ENCODE assay signal across 15 cellular contexts in the genomic region with DNA sequence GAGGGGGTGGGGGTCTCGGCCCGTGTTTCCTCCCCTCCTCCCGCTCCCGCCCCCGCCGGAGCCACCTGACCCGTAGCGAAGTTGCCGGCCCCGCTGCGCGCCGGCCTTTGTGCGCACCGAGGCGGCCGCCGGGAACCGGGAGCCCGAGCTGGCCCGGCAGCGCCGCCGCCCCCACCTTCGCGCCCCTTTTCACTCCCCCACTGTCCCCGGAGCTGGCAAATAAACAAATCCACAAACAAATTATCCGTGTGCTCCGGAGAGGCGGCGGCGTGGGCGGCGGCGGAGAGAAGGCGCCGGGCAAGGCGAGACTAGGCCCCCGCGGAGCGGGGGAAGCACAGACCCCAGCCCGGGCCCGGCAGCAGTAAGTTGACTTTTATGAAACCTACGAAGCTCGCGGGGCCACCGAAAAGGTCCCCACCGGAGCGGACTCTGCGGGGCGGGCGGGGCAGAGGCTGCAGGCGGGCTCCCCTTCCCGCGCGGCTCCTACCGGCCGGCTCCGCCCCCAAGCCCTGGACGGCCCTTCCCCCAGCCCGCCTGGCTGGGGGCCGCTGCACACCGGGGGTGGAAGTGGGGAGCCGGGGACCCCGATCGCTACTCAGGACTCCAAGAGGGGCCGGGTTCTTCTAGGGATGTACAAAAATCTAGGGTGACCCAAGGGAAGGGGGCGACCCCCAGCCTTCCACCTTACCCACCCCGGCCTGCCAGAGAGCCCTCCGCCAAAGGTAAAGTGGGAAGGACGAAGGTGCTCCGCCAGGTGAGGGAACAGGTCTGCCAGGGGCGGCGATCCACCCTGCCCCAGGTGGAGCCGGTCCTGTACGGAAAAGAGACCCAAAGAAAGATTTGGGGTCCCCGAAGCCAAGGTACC. TPM values are rescaled to one million over a fixed set of nuclear protein-coding genes. Genes with fewer than 3 reads are reported as not detected.
DNase-seq lines count a peak whose midpoint lies in the region; ATAC-seq, FAIRE-seq and TF ChIP-seq lines count a peak whose summit lies in the region.
"Had no signal": no experiment of that assay in that cellular context is flagged by ENCODE, and none has a peak within 500 bp of the region (broad histone marks: within the 10 kb centered on the region; RNA-seq: fewer than 3 reads in every experiment).

No MANE protein-coding gene starts in this region.

- intact Hi-C loops in HepG2 (cut with micrococcal nuclease; ENCODE audit: unreplicated experiment) (no loop called here), right lobe of liver (cut with DNase I) (loop anchor here in 1 of 2 donors (5.0 kb wide), 1 partner anchor 113 kb away; no protein-coding TSS in a partner anchor), GM12878 (cut with micrococcal nuclease; ENCODE audit: unreplicated experiment) (no loop called here)

- BruUV-seq in HepG2 (replicated peaks; lab: Mats Ljungman, UMichigan) (no TSS peak), GM12878 (replicated peaks; lab: Mats Ljungman, UMichigan) (no TSS peak)

- RAD21 ChIA-PET in GM12878 (lab: Charles Lee; ENCODE audit: unreplicated experiment): interaction anchor here (1.2 kb wide), 1 partner anchor 203 kb away, joined by 3 read pairs; no protein-coding TSS in a partner anchor

- H3K27ac ChIP-seq in HepG2 (ENCODE audit: extremely low read length, insufficient read depth, low read length) (no peak overlapping the region), right lobe of liver (no peak overlapping the region), GM12878 (ENCODE audit: control insufficient read depth, insufficient read depth) (no peak overlapping the region)
- H3K27ac ChIP-seq: tibial nerve had no signal

- FAIRE-seq in HepG2 (lab: Jason Lieb, UNC) (no peak), GM12878 (lab: Jason Lieb, UNC) (no peak)
- FAIRE-seq: GM19239 had no signal

- TF ChIP-seq CTCF in HepG2 (CRISPR knock-in tag; IDR thresholded peaks at IDR 0.05) (no peak), right lobe of liver (IDR thresholded peaks at IDR 0.05) (no peak), GM12878 (IDR thresholded peaks at IDR 0.05 in 2 of 3, conservative IDR thresholded peaks at IDR 0.05 in 1 of 3; ENCODE audit: control insufficient read depth in 2 of 3, extremely low read depth in 1 of 3, insufficient read depth in 1 of 3, low read depth in 3 of 3, low read length in 3 of 3) (no peak)

- TF ChIP-seq RAD21 in HepG2 (CRISPR knock-in tag; IDR thresholded peaks at IDR 0.05) (no peak), GM12878 (IDR thresholded peaks at IDR 0.05; ENCODE audit: insufficient read depth, low read depth, low read length) (no peak)

- no peak for DNase-seq in HepG2 (ENCODE audit: low spot score)
- DNase-seq in right lobe of liver: no peak
- DNase-seq in GM12878 (ENCODE audit: low read depth, low spot score): no peak
- DNase-seq in C1 segment of cervical spinal cord (lab: John Stamatoyannopoulos, UW): no peak
- no peak for DNase-seq in germinal center (ENCODE audit: low spot score)
- DNase-seq in NCI-H2107 treated with DMSO at 0.1 percent for 48 hours (lab: John Stamatoyannopoulos, UW; ENCODE audit: unreplicated experiment): no peak
- DNase-seq: Kasumi-1; left ventricle myocardium superior; mucosa of descending colon; stimulated activated naive CD4-positive, alpha-beta T cell had no signal

- POLR2A ChIA-PET in HepG2 (lab: Yijun Ruan, JAX): no interaction called here
- POLR2A ChIA-PET in GM12878 (lab: Charles Lee): no interaction called here

- TF ChIP-seq POLR2A in HepG2 (IDR thresholded peaks at IDR 0.05; ENCODE audit: insufficient read depth in 1 of 2, low read depth in 2 of 2, low read length in 2 of 2): no peak
- TF ChIP-seq POLR2A in right lobe of liver (IDR thresholded peaks at IDR 0.05): no peak
- TF ChIP-seq POLR2A in GM12878 (IDR thresholded peaks at IDR 0.05; ENCODE audit: low read depth, low read length): no peak

- H4K20me1 ChIP-seq in HepG2 (ENCODE audit: insufficient read depth, low read length) (peaks cover 46% of the 10 kb centered on the region; the same call in 1 of the 2 replicates), GM12878 (ENCODE audit: control insufficient read depth, insufficient read depth) (no peaks in the 10 kb centered on the region)

- H3K4me3 ChIP-seq in HepG2 (replicated peaks in 1 of 3; ENCODE audit: insufficient read depth in 1 of 3, low read depth in 2 of 3, low read length in 3 of 3): no peak overlapping the region
- no peak overlapping the region for H3K4me3 ChIP-seq in right lobe of liver
- no peak overlapping the region for H3K4me3 ChIP-seq in GM12878
- peak overlapping the region; percentile 52 for H3K4me3 ChIP-seq in iPS-18c (ENCODE audit: insufficient read depth, low read depth, low read length)
- H3K4me3 ChIP-seq: HAP-1, mucosa of descending colon, tibial nerve had no signal

- H3K27me3 ChIP-seq in HepG2 (ENCODE audit: control insufficient read depth in 1 of 2, insufficient read depth in 2 of 2, low read length in 2 of 2) (peaks cover 18 to 95% of the 10 kb centered on the region in 2 experiments), right lobe of liver (peaks cover 13 to 29% of the 10 kb centered on the region in 2 donors), GM12878 (replicated peaks in 1 of 2; ENCODE audit: control insufficient read depth in 2 of 2, insufficient read depth in 2 of 2, low read length in 1 of 2) (peaks cover 19 to 21% of the 10 kb centered on the region in 2 experiments)

- CTCF ChIA-PET in HepG2 (lab: Yijun Ruan, JAX; ENCODE audit: low intra/inter-chr PET ratio, low total read pairs) (no interaction called here), GM12878 (lab: Yijun Ruan, JAX) (no interaction called here)

- H3K9ac ChIP-seq in HepG2 (ENCODE audit: insufficient read depth, low read depth, low read length) (no peak overlapping the region), GM12878 (ENCODE audit: control insufficient read depth, insufficient read depth, low read length) (no peak overlapping the region)

- TF ChIP-seq EP300 in HepG2 (IDR thresholded peaks at IDR 0.05; ENCODE audit: low read depth in 2 of 2, low read length in 2 of 2) (no peak), HepG2 (CRISPR knock-in tag; IDR thresholded peaks at IDR 0.05; ENCODE audit: borderline replicate concordance) (no peak), GM12878 (IDR thresholded peaks at IDR 0.05; ENCODE audit: borderline replicate concordance in 1 of 2, control insufficient read depth in 1 of 2, low read depth in 2 of 2, low read length in 2 of 2) (no peak)

- WGBS in HepG2 (ENCODE audit: low lambda C conversion rate): 18% methylated on average over 63 of the region's 77 CpGs
- 1% methylated on average over 12 of the region's 77 CpGs for WGBS in right lobe of liver (ENCODE audit: insufficient coverage, low coverage, low lambda C conversion rate, missing lambda C conversion rate)
- WGBS in GM12878 (ENCODE audit: insufficient coverage, insufficient replicate concordance, low lambda C conversion rate, missing lambda C conversion rate): 13% methylated on average over 40 of the region's 77 CpGs

- H3K9me3 ChIP-seq in HepG2 (ENCODE audit: low read length): no peaks in the 10 kb centered on the region
- no peaks in the 10 kb centered on the region for H3K9me3 ChIP-seq in right lobe of liver
- no peaks in the 10 kb centered on the region for H3K9me3 ChIP-seq in GM12878 (replicated peaks; ENCODE audit: control insufficient read depth, insufficient read depth, low read length)
- H3K9me3 ChIP-seq in iPS-18c (ENCODE audit: control insufficient read depth, insufficient read depth, low read length): peaks cover 5% of the 10 kb centered on the region
- H3K9me3 ChIP-seq: HAP-1, mucosa of descending colon, tibial nerve had no signal

- no peak overlapping the region for H3K4me2 ChIP-seq in HepG2 (ENCODE audit: low read depth, low read length)
- H3K4me2 ChIP-seq in GM12878 (ENCODE audit: control insufficient read depth, insufficient read depth): no peak overlapping the region

- no peak overlapping the region for H2AFZ ChIP-seq in HepG2 (ENCODE audit: low read length)
- no peak overlapping the region for H2AFZ ChIP-seq in GM12878 (ENCODE audit: control insufficient read depth, low read depth, low read length)

- in situ Hi-C loops in HepG2 (cut with HindIII; ENCODE audit: extremely low pct_ligation_motif_present, low pct_unique_long_range_greater_than_20kb) (no loop called here), GM12878 (cut with MboI) (no loop called here)

- no peaks in the 10 kb centered on the region for H3K36me3 ChIP-seq in HepG2 (replicated peaks in 1 of 2; ENCODE audit: control insufficient read depth in 1 of 2, insufficient read depth in 2 of 2, low read length in 2 of 2)
- H3K36me3 ChIP-seq in right lobe of liver: no peaks in the 10 kb centered on the region
- no peaks in the 10 kb centered on the region for H3K36me3 ChIP-seq in GM12878 (ENCODE audit: control insufficient read depth in 2 of 2, insufficient read depth in 2 of 2, low read length in 1 of 2)
- H3K36me3 ChIP-seq: HAP-1, tibial nerve had no signal

- H3K4me1 ChIP-seq in HepG2 (ENCODE audit: insufficient read depth, low read length): peaks cover 26% of the 10 kb centered on the region
- peaks cover 0 to 16% (median 0%) of the 10 kb centered on the region in 4 donors for H3K4me1 ChIP-seq in right lobe of liver
- no peaks in the 10 kb centered on the region for H3K4me1 ChIP-seq in GM12878 (ENCODE audit: control insufficient read depth, insufficient read depth, low read length)

- ATAC-seq in HepG2 (no peak), right lobe of liver (no peak), GM12878 (no peak), esophagus mucosa (no peak)
- ATAC-seq: left ventricle myocardium superior, mucosa of descending colon had no signal

- SMC1A ChIA-PET in GM12878 (lab: Charles Lee; ENCODE audit: uncharacterized antibody, unreplicated experiment): no interaction called here

- H3K79me2 ChIP-seq in HepG2 (ENCODE audit: insufficient read depth, low read length): no peaks in the 10 kb centered on the region
- H3K79me2 ChIP-seq in GM12878 (ENCODE audit: control insufficient read depth, insufficient read depth, low read length): no peaks in the 10 kb centered on the region

RNA-seq across cellular contexts. Expression of a gene that starts 40.7 kb away (rescaled TPM):
- total RNA-seq in HepG2 (2016; rRNA removed; fragmentation: Illumina TruSeq; extraction: Trizol) (37.7 and 39.8 TPM in 2 replicates), right lobe of liver (10 to 100 TPM; 16.4 to 23.6 (median 21.1) TPM), GM12878 (2014; rRNA removed) (19.7 and 21.6 TPM in 2 replicates), GM12878 (2014; rRNA removed; fragmentation: Illumina TruSeq; extraction: Trizol) (18.5 and 21.3 TPM in 2 replicates), GM12878 (2021) (36.1 and 37.8 TPM in 2 replicates), esophagus mucosa (22.5 TPM)
- total RNA-seq in HepG2 (2016; cell fraction: cytosol; rRNA removed; fragmentation: Illumina TruSeq; extraction: Trizol; ENCODE audit: low read depth): 15.1 and 15.2 TPM in 2 replicates
- total RNA-seq in HepG2 (2016; cell fraction: insoluble cytoplasmic fraction; rRNA removed; fragmentation: Illumina TruSeq; extraction: Trizol): 35.8 and 37.7 TPM in 2 replicates
- total RNA-seq in HepG2 (2016; cell fraction: membrane; rRNA removed; fragmentation: Illumina TruSeq; extraction: Trizol): 41.8 and 42.4 TPM in 2 replicates
- 28.2 and 31.2 TPM in 2 replicates for total RNA-seq in HepG2 (2016; cell fraction: nucleus; rRNA removed; fragmentation: Illumina TruSeq; extraction: Trizol)
- polyA plus RNA-seq in HepG2 (2011; rRNA removed) (34.5 and 36.4 TPM in 2 replicates), GM12878 (2011; rRNA removed) (23.2 and 27.5 TPM in 2 replicates), GM12878 (2014; fragmentation: Illumina TruSeq; extraction: Trizol) (23.3 and 24.7 TPM in 2 replicates), GM12878 (2014; fragmentation: Nextera tagmentation; extraction: Ambion mirVana) (10 to 100 TPM; 11.4 to 14.8 TPM), GM12878 (2014; rRNA removed) (32.9 and 33.1 TPM in 2 replicates), GM12878 (2016; fragmentation: Nextera tagmentation; extraction: Ambion mirVana) (10 to 100 TPM in 1 of 2 experiments, 1 to 10 TPM in 1; 4.6 to 14.5 TPM)
- polyA plus RNA-seq in HepG2 (2011; cell fraction: cytosol; rRNA removed): 27.2 and 28.5 TPM in 2 replicates
- polyA plus RNA-seq in HepG2 (2011; cell fraction: nucleus; rRNA removed): 36.7 and 41.9 TPM in 2 replicates
- 36.8 and 38.5 TPM in 2 replicates for polyA plus RNA-seq in HepG2 (2012)
- polyA plus RNA-seq in HepG2 (2016; cell fraction: cytosol; fragmentation: Illumina TruSeq; extraction: Trizol; ENCODE audit: low read depth): 9.5 and 11.3 TPM in 2 replicates
- 51.6 and 60.0 TPM in 2 replicates for polyA plus RNA-seq in HepG2 (2016; cell fraction: insoluble cytoplasmic fraction; fragmentation: Illumina TruSeq; extraction: Trizol; ENCODE audit: low read depth)
- polyA plus RNA-seq in HepG2 (2016; cell fraction: membrane; fragmentation: Illumina TruSeq; extraction: Trizol; ENCODE audit: low read depth): 29.6 and 31.9 TPM in 2 replicates
- 75.9 and 78.1 TPM in 2 replicates for polyA plus RNA-seq in HepG2 (2016; cell fraction: nucleus; fragmentation: Illumina TruSeq; extraction: Trizol; ENCODE audit: insufficient read depth, low read depth)
- polyA minus RNA-seq in HepG2 (2011; rRNA and poly(A)+ RNA removed; ENCODE audit: low replicate concordance): 40.3 and 47.9 TPM in 2 replicates
- 30.1 and 32.4 TPM in 2 replicates for polyA minus RNA-seq in HepG2 (2011; cell fraction: cytosol; rRNA and poly(A)+ RNA removed)
- 17.8 and 21.1 TPM in 2 replicates for polyA minus RNA-seq in HepG2 (2011; cell fraction: nucleus; rRNA and poly(A)+ RNA removed)
- 18.1 and 21.9 TPM in 2 replicates for total RNA-seq in GM12878 (2013; cell fraction: nucleolus; rRNA removed)
- polyA plus RNA-seq in GM12878 (2011; ENCODE audit: low read depth): 17.4 TPM
- polyA plus RNA-seq in GM12878 (2011; cell fraction: cytosol; rRNA removed): 20.2 and 23.4 TPM in 2 replicates
- polyA plus RNA-seq in GM12878 (2011; cell fraction: nucleus; rRNA removed): 24.5 and 27.8 TPM in 2 replicates
- 21.8 and 26.7 TPM in 2 replicates for polyA plus RNA-seq in GM12878 (2012)
- 19.0 and 21.1 TPM in 2 replicates for polyA minus RNA-seq in GM12878 (2011; rRNA and poly(A)+ RNA removed)
- polyA minus RNA-seq in GM12878 (2011; cell fraction: cytosol; rRNA and poly(A)+ RNA removed): 14.3 and 17.2 TPM in 2 replicates
- 5.7 and 10.3 TPM in 2 replicates for polyA minus RNA-seq in GM12878 (2011; cell fraction: nucleus; rRNA and poly(A)+ RNA removed)
